20 cellular contexts compared by ENCODE assay signal in the genomic region with DNA sequence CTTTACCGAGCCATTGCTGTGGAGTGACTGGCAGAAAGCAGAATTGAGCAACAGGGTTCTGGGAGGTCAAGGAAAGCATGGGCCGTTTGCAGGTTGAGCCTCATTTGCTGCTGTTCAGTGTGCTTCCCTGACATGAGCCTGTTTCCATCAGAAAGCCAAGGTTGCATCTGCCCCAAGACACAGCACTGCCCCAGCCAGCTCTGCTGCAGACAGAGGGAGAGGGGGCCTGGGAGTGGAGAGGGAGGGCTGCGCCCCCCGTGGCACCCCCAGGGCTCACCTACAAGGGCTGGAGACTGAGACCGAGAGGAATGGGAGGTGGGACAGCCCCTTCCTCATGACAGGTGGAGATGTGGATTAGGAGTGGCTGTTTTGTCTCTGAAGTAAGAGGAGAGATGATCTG.
"Had no signal": no experiment of that assay in that cellular context is flagged by ENCODE, and none has a peak within 500 bp of the region (broad histone marks: within the 10 kb centered on the region; RNA-seq: fewer than 3 reads in every experiment).

No MANE protein-coding gene starts in this region.

- H3K9ac ChIP-seq: parathyroid adenoma had no signal

- H3K27me3 Mint-ChIP-seq: activated naive CD8-positive, alpha-beta T cell treated with anti-CD3 and anti-CD28 coated beads for 36 hours had no signal

- H3K4me3 ChIP-seq: body of pancreas, left ventricle myocardium inferior, mucosa of descending colon, thyroid gland had no signal

- H3K9me3 ChIP-seq: body of pancreas, left ventricle myocardium inferior, mucosa of descending colon, thyroid gland had no signal

- H3K4me1 Mint-ChIP-seq: activated naive CD8-positive, alpha-beta T cell treated with anti-CD3 and anti-CD28 coated beads for 36 hours; naive B cell had no signal

- H3K27ac Mint-ChIP-seq: activated naive CD8-positive, alpha-beta T cell treated with anti-CD3 and anti-CD28 coated beads for 36 hours; naive B cell had no signal

- H3K27me3 ChIP-seq: body of pancreas, thyroid gland had no signal

- H2AFZ ChIP-seq: parathyroid adenoma had no signal

- H3K36me3 Mint-ChIP-seq: activated naive CD8-positive, alpha-beta T cell treated with anti-CD3 and anti-CD28 coated beads for 36 hours; naive B cell had no signal

- H3K9me3 Mint-ChIP-seq: activated naive CD8-positive, alpha-beta T cell treated with anti-CD3 and anti-CD28 coated beads for 36 hours had no signal

- H3K79me2 ChIP-seq: parathyroid adenoma had no signal

- H3K36me3 ChIP-seq: thyroid gland had no signal

- ATAC-seq: body of pancreas, mucosa of descending colon had no signal

- H3K4me1 ChIP-seq: left ventricle myocardium inferior, parathyroid adenoma had no signal

- H3K4me3 Mint-ChIP-seq: activated naive CD8-positive, alpha-beta T cell treated with anti-CD3 and anti-CD28 coated beads for 36 hours had no signal

- DNase-seq: activated CD4-positive, alpha-beta T cell treated with anti-CD3 and anti-CD28 coated beads, Interleukin-2, amount 50 U/mL, for 4 hours; activated naive CD4-positive, alpha-beta T cell; activated naive CD8-positive, alpha-beta T cell treated with anti-CD3 and anti-CD28 coated beads for 36 hours; caudate nucleus; erythroblast; foreskin melanocyte; glutamatergic neuron; hypothalamus; kidney glomerular epithelial cell; left ventricle myocardium inferior; mesenchymal stem cell; mucosa of descending colon; naive B cell; stimulated activated CD4-positive, alpha-beta T cell treated with anti-CD3 and anti-CD28 coated beads, Interleukin-12 subunit alpha, Interleukin-12 subunit beta, amount 100 ng/mL, for 4 hours; stimulated activated CD4-positive, alpha-beta T cell treated with anti-CD3 and anti-CD28 coated beads, Interleukin-2, amount 100 ng/mL, for 24 hours; stimulated activated naive CD4-positive, alpha-beta T cell treated with Interleukin-2 at 50 U/mL for 16 hours; T-helper 2 cell; thyroid gland had no signal

- H3K27ac ChIP-seq: body of pancreas, left ventricle myocardium inferior, parathyroid adenoma, thyroid gland had no signal
